ENCODE assay signal across 16 cellular contexts in genomic region chr6:35764238-35764896, GRCh38. TPM values are rescaled to one million over a fixed set of nuclear protein-coding genes. Genes with fewer than 3 reads are reported as not detected.
A peak's percentile ranks its signal among the peaks of the same experiment; 100 is the strongest.
DNase-seq lines count a peak whose midpoint lies in the region; ATAC-seq lines count a peak whose summit lies in the region.
"Had no signal": no experiment of that assay in that cellular context is flagged by ENCODE, and none has a peak within 500 bp of the region (broad histone marks: within the 10 kb centered on the region; RNA-seq: fewer than 3 reads in every experiment).

No MANE protein-coding gene starts in this region.

- H3K4me3 ChIP-seq in HUES48 (ENCODE audit: low read depth, low read length) = peak overlapping the region; percentile 71
- peak overlapping the region; percentile 25; the same call in 1 of the 2 replicates for H3K4me3 ChIP-seq in iPS DF 6.9 (ENCODE audit: low read length)
- H3K4me3 ChIP-seq: heart right ventricle had no signal

- no peak for ATAC-seq in HG03354 (IDR thresholded peaks at IDR 0.05; ENCODE audit: poor library complexity, severe bottlenecking, unreplicated experiment)
- ATAC-seq: activated CD8-positive, alpha-beta T cell treated with anti-CD3 and anti-CD28 coated beads, Interleukin-2, amount 10 ng/mL, durations not matched to agents 7 days and 5 days; activated naive CD8-positive, alpha-beta T cell treated with anti-CD3 and anti-CD28 coated beads, Interleukin-2, amount 50 U/mL, for 24 hours; heart right ventricle; naive thymus-derived CD8-positive, alpha-beta T cell; stimulated activated effector memory CD8-positive, alpha-beta T cell treated with anti-CD3 and anti-CD28 coated beads, Interleukin-12 subunit alpha, Interleukin-12 subunit beta, amount 100 ng/mL, for 72 hours had no signal

- no peaks in the 10 kb centered on the region for H3K27me3 ChIP-seq in HUES48 (ENCODE audit: control insufficient read depth, insufficient read depth, low read length)
- H3K27me3 ChIP-seq in iPS DF 6.9 (ENCODE audit: control insufficient read depth, insufficient read depth, low read length) = no peaks in the 10 kb centered on the region

- no peaks in the 10 kb centered on the region for H3K9me3 ChIP-seq in HUES48 (ENCODE audit: control insufficient read depth, insufficient read depth, low read length)
- H3K9me3 ChIP-seq in iPS DF 6.9 (ENCODE audit: control insufficient read depth, insufficient read depth, low read length) = no peaks in the 10 kb centered on the region
- H3K9me3 ChIP-seq: heart right ventricle had no signal

- H3K4me1 ChIP-seq in HUES48 (ENCODE audit: control insufficient read depth, insufficient read depth, low read length) (peaks cover 12% of the 10 kb centered on the region), iPS DF 6.9 (ENCODE audit: control insufficient read depth, insufficient read depth, low read length) (peaks cover 2% of the 10 kb centered on the region; the same call in 1 of the 2 replicates)

- H3K36me3 ChIP-seq in HUES48 (ENCODE audit: control insufficient read depth, insufficient read depth, low read length) = no peaks in the 10 kb centered on the region
- no peaks in the 10 kb centered on the region for H3K36me3 ChIP-seq in iPS DF 6.9 (ENCODE audit: control insufficient read depth, insufficient read depth, low read length)
- H3K36me3 ChIP-seq: heart right ventricle had no signal

- H3K27ac ChIP-seq in HUES48 (ENCODE audit: low read depth, low read length) (peak overlapping the region; percentile 85), iPS DF 6.9 (ENCODE audit: low read length) (no peak overlapping the region)
- H3K27ac ChIP-seq: heart right ventricle had no signal

- intact Hi-C loops in posterior vena cava (cut with DNase I) = no loop called here

- no CpG with 5 or more reads among the region's 26 CpGs for WGBS in iPS DF 6.9 (ENCODE audit: insufficient coverage, insufficient read length)

- H3K9ac ChIP-seq in HUES48 (ENCODE audit: low read depth, low read length) = peak overlapping the region; percentile 64

- peak; percentile 71 for DNase-seq in SW480 (ENCODE audit: low spot score)
- DNase-seq in iPS DF 6.9 (ENCODE audit: low read depth, low spot score) = peak; percentile 94
- peak; percentile 13 for DNase-seq in posterior vena cava (ENCODE audit: low spot score)
- no peak for DNase-seq in cerebellum (ENCODE audit: low spot score)
- no peak for DNase-seq in NCI-H1417 (lab: John Stamatoyannopoulos, UW)
- DNase-seq in occipital lobe (lab: John Stamatoyannopoulos, UW) = no peak
- DNase-seq: activated CD8-positive, alpha-beta T cell treated with anti-CD3 and anti-CD28 coated beads, Interleukin-2, amount 10 ng/mL, durations not matched to agents 7 days and 5 days; activated naive CD8-positive, alpha-beta T cell treated with anti-CD3 and anti-CD28 coated beads, Interleukin-2, amount 50 U/mL, for 24 hours; CD4-positive, alpha-beta memory T cell; effector CD4-positive, alpha-beta T cell; heart right ventricle; naive thymus-derived CD8-positive, alpha-beta T cell; T-helper 2 cell had no signal

RNA-seq across cellular contexts. Expression of gene CLPSL2, which starts 12.0 kb away (rescaled TPM):
- total RNA-seq in posterior vena cava = not detected
- not detected for total RNA-seq in cerebellum
- not detected for total RNA-seq in occipital lobe
- total RNA-seq: activated CD8-positive, alpha-beta T cell treated with anti-CD3 and anti-CD28 coated beads, Interleukin-2, amount 10 ng/mL, durations not matched to agents 7 days and 5 days; CD4-positive, alpha-beta memory T cell; heart right ventricle; naive thymus-derived CD8-positive, alpha-beta T cell had no signal

RNA-seq across cellular contexts. Expression of gene CLPSL1, which starts 16.5 kb away (rescaled TPM):
- not detected for total RNA-seq in posterior vena cava
- not detected for total RNA-seq in cerebellum
- total RNA-seq in occipital lobe = not detected
- total RNA-seq: activated CD8-positive, alpha-beta T cell treated with anti-CD3 and anti-CD28 coated beads, Interleukin-2, amount 10 ng/mL, durations not matched to agents 7 days and 5 days; CD4-positive, alpha-beta memory T cell; heart right ventricle; naive thymus-derived CD8-positive, alpha-beta T cell had no signal

RNA-seq across cellular contexts. Expression of gene ARMC12, which starts 27.5 kb away (rescaled TPM):
- total RNA-seq in posterior vena cava = 1 to 10 TPM in 1 of 2 donors, under 1 TPM in 1; 0.57 to 1.1 TPM
- total RNA-seq in cerebellum = 0.54 TPM
- total RNA-seq in occipital lobe = 0.47 TPM

RNA-seq across cellular contexts. Expression of gene CLPS, which starts 32.8 kb away (rescaled TPM):
- 1 to 10 TPM in 1 of 2 donors, not detected in 1; 2.2 TPM for total RNA-seq in posterior vena cava
- not detected for total RNA-seq in cerebellum
- not detected for total RNA-seq in occipital lobe
- total RNA-seq: activated CD8-positive, alpha-beta T cell treated with anti-CD3 and anti-CD28 coated beads, Interleukin-2, amount 10 ng/mL, durations not matched to agents 7 days and 5 days; CD4-positive, alpha-beta memory T cell; naive thymus-derived CD8-positive, alpha-beta T cell had no signal

RNA-seq across cellular contexts. Expression of gene LHFPL5, which starts 40.8 kb away (rescaled TPM):
- total RNA-seq in posterior vena cava (not detected), cerebellum (1.00 TPM), occipital lobe (1.1 TPM)
- total RNA-seq: activated CD8-positive, alpha-beta T cell treated with anti-CD3 and anti-CD28 coated beads, Interleukin-2, amount 10 ng/mL, durations not matched to agents 7 days and 5 days; CD4-positive, alpha-beta memory T cell; heart right ventricle; naive thymus-derived CD8-positive, alpha-beta T cell had no signal

Comparison
In these comparisons a context has a peak if more than half of its experiments do, and no peak if none do; other contexts are left out.
1. DNase-seq: peak in SW480 (single experiment), iPS DF 6.9 (single experiment) and posterior vena cava (single experiment); none in cerebellum (single experiment), NCI-H1417 (0 of 3) and occipital lobe (single experiment).